15 cellular contexts compared by ENCODE assay signal in genomic region chr6:36289281-36290018, GRCh38. TPM values are rescaled to one million over a fixed set of nuclear protein-coding genes. Genes with fewer than 3 reads are reported as not detected.
DNase-seq lines count a peak whose midpoint lies in the region; TF ChIP-seq lines count a peak whose summit lies in the region.
"Had no signal": no experiment of that assay in that cellular context is flagged by ENCODE, and none has a peak within 500 bp of the region (broad histone marks: within the 10 kb centered on the region; RNA-seq: fewer than 3 reads in every experiment).

No MANE protein-coding gene starts in this region.

- no peaks in the 10 kb centered on the region for H3K9me2 ChIP-seq in neural cell (ENCODE audit: insufficient read depth, low read length)

- peak; percentile 46 for TF ChIP-seq RAD21 in neural cell (conservative IDR thresholded peaks at IDR 0.05)

- peaks cover 4% of the 10 kb centered on the region for H3F3A ChIP-seq in neural cell (ENCODE audit: insufficient read depth, low read length, poor library complexity, severe bottlenecking)

- H3K36me3 ChIP-seq in neural cell (ENCODE audit: insufficient read depth, low read length), result no peaks in the 10 kb centered on the region

- no peaks in the 10 kb centered on the region for H4K20me1 ChIP-seq in neural cell (ENCODE audit: insufficient read depth)

- peak overlapping the region; percentile 57 for H3K4me2 ChIP-seq in neural cell (ENCODE audit: low read length)

- DNase-seq in DMS53 (lab: John Stamatoyannopoulos, UW), result peak; percentile 67
- DNase-seq in DMS53 treated with DMSO at 0.1 percent for 48 hours (lab: John Stamatoyannopoulos, UW; ENCODE audit: unreplicated experiment), result no peak
- DNase-seq in NCI-H2029 treated with DMSO at 0.1 percent for 48 hours (lab: John Stamatoyannopoulos, UW), result peak; percentile 72
- DNase-seq in astrocyte of the hippocampus (ENCODE audit: low read depth, low spot score), result peak; percentile 36
- no peak for DNase-seq in midbrain (lab: John Stamatoyannopoulos, UW)
- DNase-seq in COLO829 (ENCODE audit: low spot score), result no peak
- DNase-seq in A172 (ENCODE audit: low spot score), result no peak
- DNase-seq: activated CD4-positive, alpha-beta T cell treated with anti-CD3 and anti-CD28 coated beads, Interleukin-2, amount 10 ng/mL, durations not matched to agents 7 days and 5 days; activated T-cell treated with anti-CD3 and anti-CD28 coated beads, Interleukin-2, amount 50 U/mL, for 48 hours; CD8-positive, alpha-beta memory T cell; NCI-H1048; RPMI8226; stimulated activated CD8-positive, alpha-beta memory T cell treated with anti-CD3 and anti-CD28 coated beads, Interleukin-4, amount 100 ng/mL, for 48 hours had no signal

- peak; percentile 67 for TF ChIP-seq EP300 in neural cell (conservative IDR thresholded peaks at IDR 0.05; ENCODE audit: poor library complexity, severe bottlenecking)

- no peak for TF ChIP-seq CTCF in neural cell (IDR thresholded peaks at IDR 0.05; ENCODE audit: poor library complexity, severe bottlenecking)

- H2AFZ ChIP-seq in neural cell (ENCODE audit: low read depth, low read length), result peak overlapping the region; percentile 15

- peak overlapping the region; percentile 71 for H3K27ac ChIP-seq in neural cell (ENCODE audit: low read length)

- no peaks in the 10 kb centered on the region for H3K9me3 ChIP-seq in neural cell (ENCODE audit: low read length)

- peak overlapping the region; percentile 48 for H3K4me3 ChIP-seq in neural cell (ENCODE audit: low read length)

- H3K27me3 ChIP-seq in neural cell (ENCODE audit: insufficient read depth, low read depth, low read length), result no peaks in the 10 kb centered on the region

- H3K79me2 ChIP-seq in neural cell (replicated peaks; ENCODE audit: insufficient read depth, low read length), result no peaks in the 10 kb centered on the region

- peak overlapping the region; percentile 54 for H3K9ac ChIP-seq in neural cell (ENCODE audit: low read length)

TF ChIP-seq in neural cell, 6 proteins besides CTCF, POLR2A, EP300 and RAD21:
- TF ChIP-seq EZH2 (IDR thresholded peaks at IDR 0.05; ENCODE audit: borderline replicate concordance, insufficient read depth, low read length, poor library complexity, severe bottlenecking) (no peak), MXI1 (conservative IDR thresholded peaks at IDR 0.05; ENCODE audit: poor library complexity, severe bottlenecking) (peak; percentile 49), SMC3 (conservative IDR thresholded peaks at IDR 0.05; ENCODE audit: poor library complexity) (peak; percentile 53), POLR2AphosphoS5 (IDR thresholded peaks at IDR 0.05) (peak; percentile 45)
- TF ChIP-seq, protein P1, sequence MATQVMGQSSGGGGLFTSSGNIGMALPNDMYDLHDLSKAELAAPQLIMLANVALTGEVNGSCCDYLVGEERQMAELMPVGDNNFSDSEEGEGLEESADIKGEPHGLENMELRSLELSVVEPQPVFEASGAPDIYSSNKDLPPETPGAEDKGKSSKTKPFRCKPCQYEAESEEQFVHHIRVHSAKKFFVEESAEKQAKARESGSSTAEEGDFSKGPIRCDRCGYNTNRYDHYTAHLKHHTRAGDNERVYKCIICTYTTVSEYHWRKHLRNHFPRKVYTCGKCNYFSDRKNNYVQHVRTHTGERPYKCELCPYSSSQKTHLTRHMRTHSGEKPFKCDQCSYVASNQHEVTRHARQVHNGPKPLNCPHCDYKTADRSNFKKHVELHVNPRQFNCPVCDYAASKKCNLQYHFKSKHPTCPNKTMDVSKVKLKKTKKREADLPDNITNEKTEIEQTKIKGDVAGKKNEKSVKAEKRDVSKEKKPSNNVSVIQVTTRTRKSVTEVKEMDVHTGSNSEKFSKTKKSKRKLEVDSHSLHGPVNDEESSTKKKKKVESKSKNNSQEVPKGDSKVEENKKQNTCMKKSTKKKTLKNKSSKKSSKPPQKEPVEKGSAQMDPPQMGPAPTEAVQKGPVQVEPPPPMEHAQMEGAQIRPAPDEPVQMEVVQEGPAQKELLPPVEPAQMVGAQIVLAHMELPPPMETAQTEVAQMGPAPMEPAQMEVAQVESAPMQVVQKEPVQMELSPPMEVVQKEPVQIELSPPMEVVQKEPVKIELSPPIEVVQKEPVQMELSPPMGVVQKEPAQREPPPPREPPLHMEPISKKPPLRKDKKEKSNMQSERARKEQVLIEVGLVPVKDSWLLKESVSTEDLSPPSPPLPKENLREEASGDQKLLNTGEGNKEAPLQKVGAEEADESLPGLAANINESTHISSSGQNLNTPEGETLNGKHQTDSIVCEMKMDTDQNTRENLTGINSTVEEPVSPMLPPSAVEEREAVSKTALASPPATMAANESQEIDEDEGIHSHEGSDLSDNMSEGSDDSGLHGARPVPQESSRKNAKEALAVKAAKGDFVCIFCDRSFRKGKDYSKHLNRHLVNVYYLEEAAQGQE (IDR thresholded peaks at IDR 0.05; ENCODE audit: borderline replicate concordance), result peak; percentile 62

RNA-seq across cellular contexts. Expression of gene PNPLA1, which starts 19.6 kb away (rescaled TPM):
- 0.26 TPM in 1 of 2 replicates, not detected in the other for polyA plus RNA-seq in neural cell
- polyA minus RNA-seq in neural cell, result not detected in 2 replicates
- not detected in 2 replicates for total RNA-seq in A172 (2014; rRNA removed; shearing (Covaris generic))
- total RNA-seq: activated CD4-positive, alpha-beta T cell treated with anti-CD3 and anti-CD28 coated beads, Interleukin-2, amount 10 ng/mL, durations not matched to agents 7 days and 5 days; CD8-positive, alpha-beta memory T cell; pulmonary artery endothelial cell had no signal
- polyA plus RNA-seq: CD8-positive, alpha-beta memory T cell had no signal

RNA-seq across cellular contexts. Expression of gene BNIP5, which starts 47.2 kb away (rescaled TPM):
- polyA plus RNA-seq in neural cell, result not detected in 2 replicates
- polyA minus RNA-seq in neural cell, result not detected in 2 replicates
- not detected in 2 replicates for total RNA-seq in A172 (2014; rRNA removed; shearing (Covaris generic))
- total RNA-seq: activated CD4-positive, alpha-beta T cell treated with anti-CD3 and anti-CD28 coated beads, Interleukin-2, amount 10 ng/mL, durations not matched to agents 7 days and 5 days; CD8-positive, alpha-beta memory T cell; pulmonary artery endothelial cell had no signal
- polyA plus RNA-seq: CD8-positive, alpha-beta memory T cell had no signal

Comparison
In these comparisons a context has a peak if more than half of its experiments do, and no peak if none do; other contexts are left out.
1. DNase-seq: peak in DMS53 (single experiment), NCI-H2029 treated with DMSO at 0.1 percent for 48 hours (single experiment) and astrocyte of the hippocampus (single experiment); none in DMS53 treated with DMSO at 0.1 percent for 48 hours (single experiment), midbrain (single experiment), COLO829 (single experiment) and A172 (single experiment).